ENCODE assay signal across 9 cellular contexts in the genomic region with DNA sequence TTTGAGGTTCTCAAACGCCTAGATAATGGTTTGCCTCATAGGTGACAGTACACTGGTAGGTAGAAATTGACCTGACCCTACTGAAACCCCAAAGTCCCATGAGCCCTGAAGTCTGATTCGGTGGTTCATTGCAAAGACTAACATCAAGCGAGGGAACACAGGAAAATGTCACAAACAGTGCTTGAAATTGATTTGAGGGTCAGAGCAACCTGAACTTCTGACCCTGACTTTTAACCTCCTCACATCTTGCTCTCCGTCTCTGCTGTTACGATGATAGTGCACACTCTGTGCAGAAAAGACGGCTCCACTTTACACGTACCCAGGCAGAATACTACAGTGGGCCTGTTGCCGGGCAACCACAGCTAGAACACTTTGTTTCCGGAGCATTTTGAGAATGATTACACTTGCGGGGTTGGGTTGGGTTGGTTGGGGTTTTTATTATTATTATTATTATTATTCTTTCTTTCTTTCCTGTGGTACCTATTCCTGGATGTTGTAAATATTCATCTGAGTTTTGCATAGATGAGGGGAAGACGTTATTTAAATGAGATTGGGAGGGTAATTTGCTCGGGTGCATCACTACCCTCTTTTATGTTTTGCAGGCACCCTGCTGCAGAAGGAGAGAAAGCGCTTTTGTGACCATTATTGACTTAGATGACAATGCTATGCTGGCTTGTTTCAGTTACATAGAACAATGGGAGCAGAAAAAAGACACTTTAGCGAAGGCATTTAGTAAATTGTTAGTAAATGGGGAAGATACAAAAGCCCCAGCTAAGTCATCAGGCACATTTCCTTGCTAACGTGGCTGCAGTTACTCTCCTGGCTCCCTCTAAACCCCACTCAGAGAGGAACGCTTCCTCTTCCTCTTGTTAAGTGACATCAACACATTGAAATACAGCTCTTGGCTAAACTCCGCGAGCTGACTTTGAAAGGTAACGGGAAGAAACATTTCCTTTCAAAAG.
DNase-seq lines count a peak whose midpoint lies in the region; ATAC-seq, FAIRE-seq and TF ChIP-seq lines count a peak whose summit lies in the region.
"Had no signal": no experiment of that assay in that cellular context is flagged by ENCODE, and none has a peak within 500 bp of the region (broad histone marks: within the 10 kb centered on the region; RNA-seq: fewer than 3 reads in every experiment).

No MANE protein-coding gene starts in this region.

- ATAC-seq in GM21447 (IDR thresholded peaks at IDR 0.05; ENCODE audit: unreplicated experiment) (no peak), HG03565 (IDR thresholded peaks at IDR 0.05; ENCODE audit: unreplicated experiment) (no peak)

- no peak for FAIRE-seq in HTR-8/SVneo (lab: Jason Lieb, UNC)

- 23% methylated on average over 17 to 18 of the region's 19 CpGs for WGBS in ectodermal cell, 2 experiments

- no peak overlapping the region for H3K4me3 ChIP-seq in GM12865 (ENCODE audit: low read depth, low read length)
- no peak overlapping the region for H3K4me3 ChIP-seq in ectodermal cell (ENCODE audit: insufficient read depth, low read depth, low read length)

- H3K9me3 ChIP-seq in ectodermal cell (ENCODE audit: control insufficient read depth, low read length), result no peaks in the 10 kb centered on the region

- TF ChIP-seq CTCF in GM12865 (IDR thresholded peaks at IDR 0.05; ENCODE audit: insufficient read depth, low read depth, low read length, missing control alignments), result no peak

- peaks cover 5% of the 10 kb centered on the region for H3K4me1 ChIP-seq in ectodermal cell (ENCODE audit: control insufficient read depth, insufficient read depth, low read length)

- no peaks in the 10 kb centered on the region for H3K27me3 ChIP-seq in ectodermal cell (ENCODE audit: control insufficient read depth, insufficient read depth, low read length, poor library complexity, severe bottlenecking)

- DNase-seq in GM12865 (ENCODE audit: low read depth) (peak; percentile 24), NCI-H1436 treated with DMSO at 0.1 percent for 48 hours (lab: John Stamatoyannopoulos, UW) (peak; percentile 7), middle frontal gyrus (ENCODE audit: extremely low spot score, low spot score) (peak; percentile 29), HTR-8/SVneo (ENCODE audit: insufficient read length, low spot score) (no peak)
- no peak for DNase-seq in stimulated activated naive CD4-positive, alpha-beta T cell treated with Interleukin-2 at 50 U/mL for 16 hours (lab: John Stamatoyannopoulos, UW)
- DNase-seq: activated CD8-positive, alpha-beta memory T cell treated with anti-CD3 and anti-CD28 coated beads, Interleukin-2, amount 50 U/mL, for 48 hours had no signal

- no peaks in the 10 kb centered on the region for H3K36me3 ChIP-seq in ectodermal cell (ENCODE audit: control insufficient read depth, insufficient read depth, low read length)

- H3K27ac ChIP-seq in ectodermal cell (ENCODE audit: insufficient read depth, low read depth, low read length, poor library complexity, severe bottlenecking), result peak overlapping the region; percentile 70

Comparison
In these comparisons a context has a peak if more than half of its experiments do, and no peak if none do; other contexts are left out.
1. DNase-seq: peak in GM12865 (single experiment), NCI-H1436 treated with DMSO at 0.1 percent for 48 hours (single experiment) and middle frontal gyrus (single experiment); none in stimulated activated naive CD4-positive, alpha-beta T cell treated with Interleukin-2 at 50 U/mL for 16 hours (single experiment) and HTR-8/SVneo (single experiment).